ENCODE assay signal across 10 cellular contexts in genomic region chr5:143064207-143064606, GRCh38.
DNase-seq lines count a peak whose midpoint lies in the region; ATAC-seq and TF ChIP-seq lines count a peak whose summit lies in the region.
"Had no signal": no experiment of that assay in that cellular context is flagged by ENCODE, and none has a peak within 500 bp of the region (broad histone marks: within the 10 kb centered on the region; RNA-seq: fewer than 3 reads in every experiment).

No MANE protein-coding gene starts in this region.

- no peak for TF ChIP-seq CTCF in chondrocyte (IDR thresholded peaks at IDR 0.05)

- no peak overlapping the region for H3K4me3 Mint-ChIP-seq in chondrocyte (ENCODE audit: unreplicated experiment)
- H3K4me3 Mint-ChIP-seq: T-helper 1 cell treated with Interleukin-12 subunit alpha and Interleukin-12 subunit beta and Interleukin-4 antibody, amounts not matched to agents 30 μg/mL and 1 μg/mL, for 36 hours had no signal

- H3K9me3 Mint-ChIP-seq in chondrocyte (ENCODE audit: low read depth), result no peaks in the 10 kb centered on the region
- H3K9me3 Mint-ChIP-seq: T-helper 1 cell treated with Interleukin-12 subunit alpha and Interleukin-12 subunit beta and Interleukin-4 antibody, amounts not matched to agents 30 μg/mL and 1 μg/mL, for 36 hours had no signal

- H3K27ac ChIP-seq in temporal lobe (ENCODE audit: low read depth, low read length), result peak overlapping the region; percentile 41

- peak; percentile 37 for ATAC-seq in left lobe of liver

- DNase-seq in MV-4-11 (lab: John Stamatoyannopoulos, UW), result peak; percentile 43
- no peak for DNase-seq in chondrocyte (ENCODE audit: low spot score)
- DNase-seq in left lobe of liver (ENCODE audit: low spot score), result no peak
- no peak for DNase-seq in NCI-H187 (lab: John Stamatoyannopoulos, UW)
- no peak for DNase-seq in DMS 273 treated with DMSO at 0.1 percent for 48 hours (lab: John Stamatoyannopoulos, UW)
- no peak for DNase-seq in stimulated activated naive CD4-positive, alpha-beta T cell (lab: John Stamatoyannopoulos, UW)
- no peak for DNase-seq in medulla oblongata (ENCODE audit: extremely low spot score)
- DNase-seq: foreskin fibroblast had no signal

- peaks cover 69% of the 10 kb centered on the region for H3K4me1 Mint-ChIP-seq in chondrocyte (ENCODE audit: low read depth)

- no peaks in the 10 kb centered on the region for H3K27me3 Mint-ChIP-seq in chondrocyte (ENCODE audit: low read depth)

- peak overlapping the region; percentile 82 for H3K27ac Mint-ChIP-seq in chondrocyte (ENCODE audit: unreplicated experiment)
- H3K27ac Mint-ChIP-seq: T-helper 1 cell treated with Interleukin-12 subunit alpha and Interleukin-12 subunit beta and Interleukin-4 antibody, amounts not matched to agents 30 μg/mL and 1 μg/mL, for 36 hours had no signal

- peaks cover 3% of the 10 kb centered on the region for H3K36me3 Mint-ChIP-seq in chondrocyte (ENCODE audit: low read depth)
